Comparison of ENCODE assay signal across 8 cellular contexts in the genomic region with DNA sequence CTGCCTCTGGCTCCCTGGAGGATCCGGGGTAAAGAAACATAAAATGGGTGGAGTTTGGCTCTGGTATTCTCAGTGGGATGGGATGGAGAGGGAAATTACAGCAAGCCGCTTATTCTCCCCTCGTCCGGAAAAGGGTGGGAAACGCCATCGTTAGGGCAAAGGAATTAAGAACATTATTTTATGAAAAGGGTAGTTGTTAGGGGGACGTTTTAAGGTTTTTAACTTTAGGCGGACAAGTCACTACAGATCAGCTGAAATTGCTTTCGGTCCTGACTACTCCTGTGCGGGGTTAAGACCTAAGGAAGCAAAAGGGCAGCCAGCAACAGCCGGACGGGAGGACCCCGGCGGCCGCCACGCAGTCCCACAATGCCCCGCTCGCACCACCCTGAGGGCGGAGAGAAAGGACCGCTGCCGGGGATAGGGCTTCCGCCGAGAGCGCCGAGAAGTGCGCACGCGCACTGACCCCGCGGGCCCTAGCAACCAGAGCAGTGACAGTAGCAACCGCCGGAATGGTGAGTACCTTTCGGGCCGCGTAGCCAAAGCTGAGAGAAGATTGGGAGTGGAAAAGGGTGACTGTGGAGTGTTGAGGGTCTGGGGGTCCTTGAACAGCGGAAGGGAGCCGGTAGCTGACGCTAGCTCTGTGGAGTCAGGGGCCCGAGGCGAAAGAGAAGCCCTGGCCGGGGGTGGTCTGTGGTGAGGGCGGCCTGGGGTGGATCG. TPM values are rescaled to one million over a fixed set of nuclear protein-coding genes. Genes with fewer than 3 reads are reported as not detected.
DNase-seq lines count a peak whose midpoint lies in the region; ATAC-seq and TF ChIP-seq lines count a peak whose summit lies in the region.

Gene DNAL1, plus strand, starts transcription at position 456 of the 717 bp plus-strand sequence. Its CDS starts 54 bp downstream, at position 510.

- H3K4me3 ChIP-seq in LNCaP clone FGC (ENCODE audit: low read depth, low read length) = peak within 1 kb of the TSS; percentile 93

- no peaks in the 10 kb centered on the region for H3K36me3 Mint-ChIP-seq in activated T-helper 2 cell treated with anti-CD3 and anti-CD28 coated beads, Interferon-gamma antibody, Interleukin-2, Interleukin-4, amounts not matched to agents 10 μg/mL and 5 μg/mL and 100 μg/mL, durations not matched to agents 14 hours and 24 hours and 36 hours (ENCODE audit: low read depth)
- no peaks in the 10 kb centered on the region for H3K36me3 Mint-ChIP-seq in natural killer cell

- ATAC-seq in natural killer cell = peak; percentile 95 to 99 (median 95)

- H3K4me3 Mint-ChIP-seq in activated T-helper 2 cell treated with anti-CD3 and anti-CD28 coated beads, Interferon-gamma antibody, Interleukin-2, Interleukin-4, amounts not matched to agents 10 μg/mL and 5 μg/mL and 100 μg/mL, durations not matched to agents 14 hours and 24 hours and 36 hours (ENCODE audit: low read depth) = peak within 1 kb of the TSS; percentile 90
- H3K4me3 Mint-ChIP-seq in natural killer cell = peak within 1 kb of the TSS; percentile 96

- H3K27me3 Mint-ChIP-seq in activated T-helper 2 cell treated with anti-CD3 and anti-CD28 coated beads, Interferon-gamma antibody, Interleukin-2, Interleukin-4, amounts not matched to agents 10 μg/mL and 5 μg/mL and 100 μg/mL, durations not matched to agents 14 hours and 24 hours and 36 hours (ENCODE audit: low read depth) = no peaks in the 10 kb centered on the region
- no peaks in the 10 kb centered on the region for H3K27me3 Mint-ChIP-seq in natural killer cell (ENCODE audit: low read depth in 2 of 2)

- no peak for TF ChIP-seq CTCF in LNCaP clone FGC (IDR thresholded peaks at IDR 0.05; ENCODE audit: control insufficient read depth, extremely low read depth, insufficient read depth)
- TF ChIP-seq CTCF in natural killer cell (IDR thresholded peaks at IDR 0.05) = no peak

- peak; percentile 93 for DNase-seq in EH (ENCODE audit: low read depth)
- peak; percentile 82 for DNase-seq in H4 (ENCODE audit: low spot score)
- no peak for DNase-seq in LNCaP clone FGC (ENCODE audit: low read depth)
- DNase-seq in RPMI8226 = peak; percentile 91
- DNase-seq in activated T-helper 2 cell treated with anti-CD3 and anti-CD28 coated beads, Interferon-gamma antibody, Interleukin-2, Interleukin-4, amounts not matched to agents 10 μg/mL and 5 μg/mL and 100 μg/mL, durations not matched to agents 14 hours and 24 hours and 36 hours (ENCODE audit: low spot score) = peak; percentile 90
- peak; percentile 86 for DNase-seq in fibroblast of peridontal ligament (ENCODE audit: extremely low read depth)
- DNase-seq in natural killer cell = peak; percentile 91
- DNase-seq in stimulated activated naive CD4-positive, alpha-beta T cell (lab: John Stamatoyannopoulos, UW) = peak; percentile 76 to 85 (median 82)

- no peaks in the 10 kb centered on the region for H3K9me3 Mint-ChIP-seq in activated T-helper 2 cell treated with anti-CD3 and anti-CD28 coated beads, Interferon-gamma antibody, Interleukin-2, Interleukin-4, amounts not matched to agents 10 μg/mL and 5 μg/mL and 100 μg/mL, durations not matched to agents 14 hours and 24 hours and 36 hours
- no peaks in the 10 kb centered on the region for H3K9me3 Mint-ChIP-seq in natural killer cell

- peak within 1 kb of the TSS; percentile 90 for H3K27ac Mint-ChIP-seq in activated T-helper 2 cell treated with anti-CD3 and anti-CD28 coated beads, Interferon-gamma antibody, Interleukin-2, Interleukin-4, amounts not matched to agents 10 μg/mL and 5 μg/mL and 100 μg/mL, durations not matched to agents 14 hours and 24 hours and 36 hours
- peak within 1 kb of the TSS; percentile 93 to 94 for H3K27ac Mint-ChIP-seq in natural killer cell

- peaks cover 12% of the 10 kb centered on the region for H3K4me1 Mint-ChIP-seq in activated T-helper 2 cell treated with anti-CD3 and anti-CD28 coated beads, Interferon-gamma antibody, Interleukin-2, Interleukin-4, amounts not matched to agents 10 μg/mL and 5 μg/mL and 100 μg/mL, durations not matched to agents 14 hours and 24 hours and 36 hours (ENCODE audit: low read depth)
- H3K4me1 Mint-ChIP-seq in natural killer cell = peaks cover 21% of the 10 kb centered on the region in 2 donors

- intact Hi-C loops in activated T-helper 2 cell treated with anti-CD3 and anti-CD28 coated beads, Interferon-gamma antibody, Interleukin-2, Interleukin-4, amounts not matched to agents 10 μg/mL and 5 μg/mL and 100 μg/mL, durations not matched to agents 14 hours and 24 hours and 36 hours (cut with micrococcal nuclease) = loop anchor here (1.0 kb wide), 1 partner anchor 68 kb away; no protein-coding TSS in a partner anchor
- intact Hi-C loops in natural killer cell (cut with micrococcal nuclease) = loop anchor here (5.0 kb wide), 1 partner anchor 113 kb away; no protein-coding TSS in a partner anchor

RNA-seq across cellular contexts. Expression of gene DNAL1, which starts in this region (rescaled TPM):
- total RNA-seq in H4 (2014; rRNA removed; shearing (Covaris generic)) = 8.1 and 14.4 TPM in 2 replicates
- 6.0 and 6.2 TPM in 2 replicates for total RNA-seq in activated T-helper 2 cell treated with anti-CD3 and anti-CD28 coated beads, Interferon-gamma antibody, Interleukin-2, Interleukin-4, amounts not matched to agents 10 μg/mL and 5 μg/mL and 100 μg/mL, durations not matched to agents 14 hours and 24 hours and 36 hours
- 10 to 100 TPM in 2 of 3 donors, 1 to 10 TPM in 1; 6.7 to 10.3 (median 10.1) TPM for total RNA-seq in natural killer cell
